In genomic region chr18:286515-287310, GRCh38 we compare ENCODE assay signal across 8 cellular contexts. TPM values are rescaled to one million over a fixed set of nuclear protein-coding genes. Genes with fewer than 3 reads are reported as not detected.
DNase-seq lines count a peak whose midpoint lies in the region; TF ChIP-seq lines count a peak whose summit lies in the region.
"Had no signal": no experiment of that assay in that cellular context is flagged by ENCODE, and none has a peak within 500 bp of the region (broad histone marks: within the 10 kb centered on the region; RNA-seq: fewer than 3 reads in every experiment).

No MANE protein-coding gene starts in this region.

- DNase-seq in GM06990 (ENCODE audit: extremely low read depth, insufficient read length): no peak
- peak; percentile 14 for DNase-seq in NCI-H748 (lab: John Stamatoyannopoulos, UW; ENCODE audit: unreplicated experiment)
- no peak for DNase-seq in endothelial cell (ENCODE audit: low spot score)
- no peak for DNase-seq in progenitor cell of endocrine pancreas (ENCODE audit: low spot score, unreplicated experiment)
- DNase-seq in NCI-H226: no peak
- DNase-seq in GM19240 (ENCODE audit: insufficient read length, low spot score): no peak
- DNase-seq in T-helper 9 cell: no peak
- DNase-seq: activated T-cell treated with anti-CD3 and anti-CD28 coated beads, Interleukin-2, amount 50 U/mL, for 1 hour had no signal

- no peak overlapping the region for H3K4me3 ChIP-seq in GM06990 (replicated peaks; ENCODE audit: low read depth, low read length)

- H3K27me3 Mint-ChIP-seq in endothelial cell (ENCODE audit: unreplicated experiment) (no peaks in the 10 kb centered on the region), progenitor cell of endocrine pancreas (peaks cover 3% of the 10 kb centered on the region)

- H3K9me3 Mint-ChIP-seq in endothelial cell (ENCODE audit: unreplicated experiment) (no peaks in the 10 kb centered on the region), progenitor cell of endocrine pancreas (ENCODE audit: low read depth) (no peaks in the 10 kb centered on the region)

- no peaks in the 10 kb centered on the region for H3K36me3 ChIP-seq in GM06990 (ENCODE audit: control insufficient read depth, insufficient read depth, low read length)

- H3K4me3 Mint-ChIP-seq in endothelial cell (ENCODE audit: unreplicated experiment): no peak overlapping the region
- H3K4me3 Mint-ChIP-seq in progenitor cell of endocrine pancreas (ENCODE audit: low read depth): no peak overlapping the region

- H3K36me3 Mint-ChIP-seq in endothelial cell (ENCODE audit: low read depth, unreplicated experiment) (no peaks in the 10 kb centered on the region), progenitor cell of endocrine pancreas (ENCODE audit: insufficient read depth) (no peaks in the 10 kb centered on the region)

- TF ChIP-seq CTCF in GM06990 (IDR thresholded peaks at IDR 0.05; ENCODE audit: insufficient read depth, low read length, poor library complexity, severe bottlenecking) (peak; percentile 26), endothelial cell (IDR thresholded peaks at IDR 0.05; ENCODE audit: unreplicated experiment) (peak; percentile 33), progenitor cell of endocrine pancreas (IDR thresholded peaks at IDR 0.05; ENCODE audit: unreplicated experiment) (peak; percentile 56)

- H3K27ac Mint-ChIP-seq in endothelial cell (ENCODE audit: unreplicated experiment): no peak overlapping the region
- no peak overlapping the region for H3K27ac Mint-ChIP-seq in progenitor cell of endocrine pancreas

- H3K27me3 ChIP-seq in GM06990 (replicated peaks; ENCODE audit: control insufficient read depth, insufficient read depth, low read length): no peaks in the 10 kb centered on the region

- peaks cover 6% of the 10 kb centered on the region for H3K4me1 Mint-ChIP-seq in endothelial cell (ENCODE audit: unreplicated experiment)
- no peaks in the 10 kb centered on the region for H3K4me1 Mint-ChIP-seq in progenitor cell of endocrine pancreas (ENCODE audit: low read depth)

RNA-seq across cellular contexts. Expression of gene THOC1, which starts 18.9 kb away (rescaled TPM):
- total RNA-seq in endothelial cell (ENCODE audit: unreplicated experiment) (45.8 TPM), progenitor cell of endocrine pancreas (92.9 and 102 TPM in 2 replicates)
